37 cellular contexts compared by ENCODE assay signal in genomic region chr7:102869195-102869594, GRCh38. TPM values are rescaled to one million over a fixed set of nuclear protein-coding genes. Genes with fewer than 3 reads are reported as not detected.
DNase-seq lines count a peak whose midpoint lies in the region; ATAC-seq, FAIRE-seq and TF ChIP-seq lines count a peak whose summit lies in the region.
"Had no signal": no experiment of that assay in that cellular context is flagged by ENCODE, and none has a peak within 500 bp of the region (broad histone marks: within the 10 kb centered on the region; RNA-seq: fewer than 3 reads in every experiment).

No MANE protein-coding gene starts in this region.

- 39% methylated on average over 5 of the region's 5 CpGs for WGBS in HepG2 (ENCODE audit: low lambda C conversion rate)
- 63% methylated on average over 5 of the region's 5 CpGs for WGBS in right lobe of liver (ENCODE audit: insufficient coverage, low coverage, low lambda C conversion rate, missing lambda C conversion rate)
- WGBS in K562 (ENCODE audit: insufficient coverage, low coverage, missing lambda C conversion rate): 98% methylated on average over 5 of the region's 5 CpGs
- WGBS in spleen, 5 donors: 75 to 97% (median 85%) methylated on average over 5 of the region's 5 CpGs

- peaks cover 3% of the 10 kb centered on the region for H3K27me3 Mint-ChIP-seq in activated CD4-positive, alpha-beta T cell treated with anti-CD3 and anti-CD28 coated beads, Interleukin-2, amount 10 ng/mL, durations not matched to agents 7 days and 5 days
- H3K27me3 Mint-ChIP-seq: B cell; CD4-positive, alpha-beta memory T cell; CD4-positive, alpha-beta T cell; CD4-positive, CD25-positive, alpha-beta regulatory T cell had no signal

- peak overlapping the region; percentile 35 for H3K27ac ChIP-seq in HepG2 (ENCODE audit: extremely low read length, insufficient read depth, low read length)
- no peak overlapping the region for H3K27ac ChIP-seq in right lobe of liver
- H3K27ac ChIP-seq in HEK293 (ENCODE audit: extremely low read depth, low read depth, low read length): no peak overlapping the region
- no peak overlapping the region for H3K27ac ChIP-seq in K562 (ENCODE audit: extremely low read depth, low read depth, low read length)
- H3K27ac ChIP-seq in spleen: no peak overlapping the region
- H3K27ac ChIP-seq: 22Rv1, A549, BLaER1, C4-2B had no signal

- no peaks in the 10 kb centered on the region for H3K9me1 ChIP-seq in K562 (ENCODE audit: control insufficient read depth, insufficient read depth, low read length)

- CTCF ChIA-PET in activated CD4-positive, alpha-beta T cell treated with anti-CD3 and anti-CD28 coated beads, Interleukin-2, amount 10 ng/mL, durations not matched to agents 7 days and 5 days (lab: Charles Lee): no interaction called here
- CTCF ChIA-PET in HepG2 (lab: Yijun Ruan, JAX; ENCODE audit: low intra/inter-chr PET ratio, low total read pairs): no interaction called here
- CTCF ChIA-PET in HEK293 (lab: Yijun Ruan, JAX): no interaction called here
- CTCF ChIA-PET in K562 (lab: Yijun Ruan, JAX; ENCODE audit: low intra/inter-chr PET ratio): no interaction called here

- H3K4me1 Mint-ChIP-seq in activated CD4-positive, alpha-beta T cell treated with anti-CD3 and anti-CD28 coated beads, Interleukin-2, amount 10 ng/mL, durations not matched to agents 7 days and 5 days: peaks cover 23% of the 10 kb centered on the region

- TF ChIP-seq RAD21 in HepG2 (CRISPR knock-in tag; IDR thresholded peaks at IDR 0.05) (no peak), K562 (CRISPR knock-in tag; conservative IDR thresholded peaks at IDR 0.05 in 1 of 2, IDR thresholded peaks at IDR 0.05 in 1 of 2) (no peak)

- no peak overlapping the region for H2AFZ ChIP-seq in HepG2 (ENCODE audit: low read length)
- no peak overlapping the region for H2AFZ ChIP-seq in K562 (ENCODE audit: low read depth, low read length)

- ATAC-seq in HepG2 (peak; percentile 73), right lobe of liver (no peak), K562 (no peak)
- ATAC-seq: A549; CD8-positive, alpha-beta T cell had no signal

- POLR2A ChIA-PET in activated CD4-positive, alpha-beta T cell treated with anti-CD3 and anti-CD28 coated beads, Interleukin-2, amount 10 ng/mL, durations not matched to agents 7 days and 5 days (lab: Charles Lee): no interaction called here
- POLR2A ChIA-PET in HepG2 (lab: Yijun Ruan, JAX) (no interaction called here), HEK293 (lab: Yijun Ruan, JAX) (no interaction called here), K562 (lab: Yijun Ruan, JAX) (no interaction called here)

- H3K4me1 ChIP-seq in HepG2 (ENCODE audit: insufficient read depth, low read length): peaks cover 49% of the 10 kb centered on the region
- no peaks in the 10 kb centered on the region for H3K4me1 ChIP-seq in right lobe of liver
- no peaks in the 10 kb centered on the region for H3K4me1 ChIP-seq in HEK293 (ENCODE audit: control insufficient read depth, insufficient read depth, low read length)
- H3K4me1 ChIP-seq in K562 (replicated peaks in 1 of 2; ENCODE audit: control insufficient read depth in 2 of 2, insufficient read depth in 2 of 2, low read length in 2 of 2): no peaks in the 10 kb centered on the region
- no peaks in the 10 kb centered on the region for H3K4me1 ChIP-seq in spleen
- H3K4me1 ChIP-seq: BE2C, Caco-2 had no signal

- H3K79me2 ChIP-seq in HepG2 (ENCODE audit: insufficient read depth, low read length): no peaks in the 10 kb centered on the region
- H3K79me2 ChIP-seq in K562 (ENCODE audit: control insufficient read depth, insufficient read depth, low read length): no peaks in the 10 kb centered on the region

- DNase-seq in activated CD4-positive, alpha-beta T cell treated with anti-CD3 and anti-CD28 coated beads, Interleukin-2, amount 10 ng/mL, durations not matched to agents 7 days and 5 days: no peak
- no peak for DNase-seq in activated CD4-positive, alpha-beta T cell treated with anti-CD3 and anti-CD28 coated beads, Interleukin-2, amount 50 U/mL, for 48 hours
- peak; percentile 24 for DNase-seq in HepG2 (ENCODE audit: low spot score)
- no peak for DNase-seq in right lobe of liver
- DNase-seq in K562 (ENCODE audit: extremely low read depth in 1 of 4, low spot score in 3 of 4): no peak
- DNase-seq in foreskin melanocyte: no peak
- no peak for DNase-seq in spleen
- DNase-seq: 8988T; ACHN; AML-193; BE2C; C1 segment of cervical spinal cord; Caco-2; Calu3; CD4-positive, alpha-beta memory T cell; CD4-positive, alpha-beta T cell; CD4-positive, CD25-positive, alpha-beta regulatory T cell; CD8-positive, alpha-beta memory T cell; CD8-positive, alpha-beta T cell; COR-L47; DMS 273 treated with DMSO at 0.1 percent for 48 hours; DMS153; DMS53; DMS79; DMS79 treated with DMSO at 0.1 percent for 48 hours; DND-41; EL had no signal

- H3K9ac ChIP-seq in HepG2 (ENCODE audit: insufficient read depth, low read depth, low read length): no peak overlapping the region
- no peak overlapping the region for H3K9ac ChIP-seq in K562 (ENCODE audit: insufficient read depth in 1 of 2, low read depth in 2 of 2, low read length in 2 of 2)
- H3K9ac ChIP-seq: BLaER1; BLaER1 treated with 17β-estradiol and CSF1 and Interleukin-3, amounts not matched to agents 10 nM and 100 nM had no signal

- H3K4me3 Mint-ChIP-seq in activated CD4-positive, alpha-beta T cell treated with anti-CD3 and anti-CD28 coated beads, Interleukin-2, amount 10 ng/mL, durations not matched to agents 7 days and 5 days: no peak overlapping the region
- H3K4me3 Mint-ChIP-seq: B cell; CD14-positive monocyte; CD4-positive, alpha-beta memory T cell; CD4-positive, alpha-beta T cell; CD4-positive, CD25-positive, alpha-beta regulatory T cell; CD8-positive, alpha-beta memory T cell; CD8-positive, alpha-beta T cell had no signal

- peak overlapping the region; percentile 6 for H3K27ac Mint-ChIP-seq in activated CD4-positive, alpha-beta T cell treated with anti-CD3 and anti-CD28 coated beads, Interleukin-2, amount 10 ng/mL, durations not matched to agents 7 days and 5 days
- H3K27ac Mint-ChIP-seq: B cell; CD14-positive monocyte; CD4-positive, alpha-beta memory T cell; CD4-positive, alpha-beta T cell; CD4-positive, CD25-positive, alpha-beta regulatory T cell; CD8-positive, alpha-beta memory T cell; CD8-positive, alpha-beta T cell had no signal

- in situ Hi-C loops in HepG2 (cut with HindIII; ENCODE audit: extremely low pct_ligation_motif_present, low pct_unique_long_range_greater_than_20kb) (no loop called here), K562 (cut with MboI) (no loop called here)

- H3K36me3 Mint-ChIP-seq in activated CD4-positive, alpha-beta T cell treated with anti-CD3 and anti-CD28 coated beads, Interleukin-2, amount 10 ng/mL, durations not matched to agents 7 days and 5 days (ENCODE audit: low read depth): no peaks in the 10 kb centered on the region
- H3K36me3 Mint-ChIP-seq: CD14-positive monocyte had no signal

- H3K4me2 ChIP-seq in HepG2 (ENCODE audit: low read depth, low read length) (no peak overlapping the region), K562 (ENCODE audit: insufficient read depth, low read length) (no peak overlapping the region)
- H3K4me2 ChIP-seq: A549, BLaER1 had no signal

- no peaks in the 10 kb centered on the region; a peak in 1 of 5 replicates for H3K27me3 ChIP-seq in HepG2 (ENCODE audit: control insufficient read depth in 1 of 2, insufficient read depth in 2 of 2, low read length in 2 of 2)
- H3K27me3 ChIP-seq in right lobe of liver: no peaks in the 10 kb centered on the region
- no peaks in the 10 kb centered on the region for H3K27me3 ChIP-seq in K562 (ENCODE audit: control insufficient read depth in 2 of 2, insufficient read depth in 2 of 2, low read length in 2 of 2)
- no peaks in the 10 kb centered on the region for H3K27me3 ChIP-seq in spleen (replicated peaks in 1 of 7)
- H3K27me3 ChIP-seq: BE2C; BLaER1; BLaER1 treated with 17β-estradiol and CSF1 and Interleukin-3, amounts not matched to agents 10 nM and 100 nM had no signal

- H3K9me3 Mint-ChIP-seq in activated CD4-positive, alpha-beta T cell treated with anti-CD3 and anti-CD28 coated beads, Interleukin-2, amount 10 ng/mL, durations not matched to agents 7 days and 5 days: no peaks in the 10 kb centered on the region
- H3K9me3 Mint-ChIP-seq: CD4-positive, alpha-beta memory T cell; CD4-positive, alpha-beta T cell; CD8-positive, alpha-beta T cell had no signal

- BruUV-seq in HepG2 (replicated peaks; lab: Mats Ljungman, UMichigan) (no TSS peak), K562 (replicated peaks; lab: Mats Ljungman, UMichigan) (no TSS peak)

- no peaks in the 10 kb centered on the region for H3K9me3 ChIP-seq in HepG2 (ENCODE audit: low read length)
- no peaks in the 10 kb centered on the region for H3K9me3 ChIP-seq in right lobe of liver
- H3K9me3 ChIP-seq in HEK293 (ENCODE audit: control insufficient read depth, insufficient read depth, low read depth, low read length): no peaks in the 10 kb centered on the region
- no peaks in the 10 kb centered on the region for H3K9me3 ChIP-seq in K562 (replicated peaks; ENCODE audit: control insufficient read depth, insufficient read depth, low read depth, low read length)
- no peaks in the 10 kb centered on the region for H3K9me3 ChIP-seq in spleen
- H3K9me3 ChIP-seq: A549; BE2C; BLaER1; BLaER1 treated with 17β-estradiol and CSF1 and Interleukin-3, amounts not matched to agents 10 nM and 100 nM; Caco-2 had no signal

- no peaks in the 10 kb centered on the region for H3K36me3 ChIP-seq in HepG2 (replicated peaks in 1 of 2; ENCODE audit: control insufficient read depth in 1 of 2, insufficient read depth in 2 of 2, low read length in 2 of 2)
- H3K36me3 ChIP-seq in right lobe of liver: no peaks in the 10 kb centered on the region
- no peaks in the 10 kb centered on the region for H3K36me3 ChIP-seq in HEK293 (ENCODE audit: control insufficient read depth in 2 of 2, insufficient read depth in 1 of 2, low read length in 2 of 2)
- H3K36me3 ChIP-seq in K562 (ENCODE audit: control insufficient read depth, insufficient read depth, low read length): peaks cover 64% of the 10 kb centered on the region
- H3K36me3 ChIP-seq in spleen: no peaks in the 10 kb centered on the region
- H3K36me3 ChIP-seq: BE2C; BLaER1; BLaER1 treated with 17β-estradiol and CSF1 and Interleukin-3, amounts not matched to agents 10 nM and 100 nM had no signal

- no peak overlapping the region for H3K4me3 ChIP-seq in HepG2 (replicated peaks in 1 of 3; ENCODE audit: insufficient read depth in 1 of 3, low read depth in 2 of 3, low read length in 3 of 3)
- no peak overlapping the region for H3K4me3 ChIP-seq in right lobe of liver
- H3K4me3 ChIP-seq in HEK293 (ENCODE audit: low read depth, low read length): no peak overlapping the region
- H3K4me3 ChIP-seq in K562: no peak overlapping the region
- H3K4me3 ChIP-seq in spleen: no peak overlapping the region
- H3K4me3 ChIP-seq: A549; BLaER1; BLaER1 treated with 17β-estradiol and CSF1 and Interleukin-3, amounts not matched to agents 10 nM and 100 nM had no signal

- TF ChIP-seq EP300 in HepG2 (IDR thresholded peaks at IDR 0.05; ENCODE audit: low read depth in 2 of 2, low read length in 2 of 2): peak in 1 of 2 experiments; percentile 78; a peak in 2 of 4 replicates
- TF ChIP-seq EP300 in HepG2 (CRISPR knock-in tag; IDR thresholded peaks at IDR 0.05; ENCODE audit: borderline replicate concordance): no peak
- TF ChIP-seq EP300 in K562 (IDR thresholded peaks at IDR 0.05; ENCODE audit: low read length): no peak

- FAIRE-seq in HepG2 (lab: Jason Lieb, UNC): no peak
- peak; percentile 74 for FAIRE-seq in K562 (lab: Jason Lieb, UNC)
- FAIRE-seq: A204.1, A549, D721Med had no signal

- intact Hi-C loops in HepG2 (cut with micrococcal nuclease; ENCODE audit: unreplicated experiment): no loop called here
- intact Hi-C loops in right lobe of liver (cut with DNase I): no loop called here
- intact Hi-C loops in K562 (cut with micrococcal nuclease): no loop called here
- intact Hi-C loops in spleen (cut with DNase I; ENCODE audit: low total_unique reads): no loop called here

- TF ChIP-seq CTCF in HepG2 (CRISPR knock-in tag; IDR thresholded peaks at IDR 0.05) (no peak), right lobe of liver (IDR thresholded peaks at IDR 0.05) (no peak), HEK293 (tag by site-specific recombination; IDR thresholded peaks at IDR 0.05) (no peak), K562 (IDR thresholded peaks at IDR 0.05 in 2 of 3, conservative IDR thresholded peaks at IDR 0.05 in 1 of 3; ENCODE audit: insufficient read depth in 2 of 3, low read depth in 1 of 3, low read length in 3 of 3) (no peak), spleen (IDR thresholded peaks at IDR 0.05 in 8 of 11, conservative IDR thresholded peaks at IDR 0.05 in 3 of 11) (no peak)

- no peaks in the 10 kb centered on the region for H4K20me1 ChIP-seq in HepG2 (ENCODE audit: insufficient read depth, low read length)
- no peaks in the 10 kb centered on the region for H4K20me1 ChIP-seq in K562 (replicated peaks; ENCODE audit: control insufficient read depth, insufficient read depth, low read length)
- H4K20me1 ChIP-seq: BLaER1; BLaER1 treated with 17β-estradiol and CSF1 and Interleukin-3, amounts not matched to agents 10 nM and 100 nM had no signal

- TF ChIP-seq POLR2A in HepG2 (IDR thresholded peaks at IDR 0.05; ENCODE audit: insufficient read depth in 1 of 2, low read depth in 2 of 2, low read length in 2 of 2): no peak
- no peak for TF ChIP-seq POLR2A in right lobe of liver (IDR thresholded peaks at IDR 0.05)
- TF ChIP-seq POLR2A in K562 (conservative IDR thresholded peaks at IDR 0.05): no peak
- TF ChIP-seq POLR2A in spleen (IDR thresholded peaks at IDR 0.05): no peak

RNA-seq across cellular contexts. Expression of gene LRRC17, which starts 43.6 kb away (rescaled TPM):
- total RNA-seq in activated CD4-positive, alpha-beta T cell treated with anti-CD3 and anti-CD28 coated beads, Interleukin-2, amount 10 ng/mL, durations not matched to agents 7 days and 5 days: under 1 TPM; 0.30 to 0.58 TPM
- total RNA-seq in HepG2 (2016; rRNA removed; fragmentation: Illumina TruSeq; extraction: Trizol): 0.20 and 0.38 TPM in 2 replicates
- total RNA-seq in HepG2 (2016; cell fraction: cytosol; rRNA removed; fragmentation: Illumina TruSeq; extraction: Trizol; ENCODE audit: low read depth): 0.26 TPM in 1 of 2 replicates, not detected in the other
- total RNA-seq in HepG2 (2016; cell fraction: insoluble cytoplasmic fraction; rRNA removed; fragmentation: Illumina TruSeq; extraction: Trizol): 0.27 and 0.58 TPM in 2 replicates
- total RNA-seq in HepG2 (2016; cell fraction: membrane; rRNA removed; fragmentation: Illumina TruSeq; extraction: Trizol): 0.10 and 0.22 TPM in 2 replicates
- 0.37 and 0.88 TPM in 2 replicates for total RNA-seq in HepG2 (2016; cell fraction: nucleus; rRNA removed; fragmentation: Illumina TruSeq; extraction: Trizol)
- polyA plus RNA-seq in HepG2 (2011; rRNA removed): 0.66 and 0.67 TPM in 2 replicates
- polyA plus RNA-seq in HepG2 (2011; cell fraction: cytosol; rRNA removed): 0.28 and 0.50 TPM in 2 replicates
- polyA plus RNA-seq in HepG2 (2011; cell fraction: nucleus; rRNA removed): 0.55 and 0.69 TPM in 2 replicates
- 2.7 and 9.0 TPM in 2 replicates for polyA plus RNA-seq in HepG2 (2012)
- 0.09 TPM in 1 of 2 replicates, not detected in the other for polyA plus RNA-seq in HepG2 (2016; cell fraction: cytosol; fragmentation: Illumina TruSeq; extraction: Trizol; ENCODE audit: low read depth)
- 0.13 and 0.32 TPM in 2 replicates for polyA plus RNA-seq in HepG2 (2016; cell fraction: insoluble cytoplasmic fraction; fragmentation: Illumina TruSeq; extraction: Trizol; ENCODE audit: low read depth)
- 0.20 TPM in 1 of 2 replicates, not detected in the other for polyA plus RNA-seq in HepG2 (2016; cell fraction: membrane; fragmentation: Illumina TruSeq; extraction: Trizol; ENCODE audit: low read depth)
- 0.46 and 1.2 TPM in 2 replicates for polyA plus RNA-seq in HepG2 (2016; cell fraction: nucleus; fragmentation: Illumina TruSeq; extraction: Trizol; ENCODE audit: insufficient read depth, low read depth)
- polyA minus RNA-seq in HepG2 (2011; rRNA and poly(A)+ RNA removed; ENCODE audit: low replicate concordance): not detected in 2 replicates
- polyA minus RNA-seq in HepG2 (2011; cell fraction: cytosol; rRNA and poly(A)+ RNA removed): not detected in 2 replicates
- polyA minus RNA-seq in HepG2 (2011; cell fraction: nucleus; rRNA and poly(A)+ RNA removed): 0.26 and 1.4 TPM in 2 replicates
- 1 to 10 TPM in 3 of 6 experiments, under 1 TPM in 3; 0.64 to 1.8 (median 1.3) TPM for total RNA-seq in right lobe of liver
- total RNA-seq in K562 (2011; cell fraction: chromatin; rRNA removed; ENCODE audit: low replicate concordance): not detected in 2 replicates
- total RNA-seq in K562 (2011; cell fraction: nucleolus; rRNA removed): not detected in 2 replicates
- total RNA-seq in K562 (2011; cell fraction: nucleoplasm; rRNA removed): not detected in 2 replicates
- not detected in 2 replicates for total RNA-seq in K562 (2014; rRNA removed)
- total RNA-seq in K562 (2014; rRNA removed; fragmentation: Illumina TruSeq; extraction: Trizol): 0.16 TPM in 1 of 2 replicates, not detected in the other
- 0.18 TPM in 1 of 2 replicates, not detected in the other for total RNA-seq in K562 (2015; rRNA removed; fragmentation: Illumina TruSeq; extraction: Trizol)
- total RNA-seq in K562 (2021): not detected in 2 replicates
- 0.04 and 0.07 TPM in 2 replicates for polyA plus RNA-seq in K562 (2011; rRNA removed)
- not detected in 2 replicates for polyA plus RNA-seq in K562 (2011; cell fraction: cytosol; rRNA removed)
- polyA plus RNA-seq in K562 (2011; cell fraction: nucleus; rRNA removed): 0.13 TPM in 1 of 2 replicates, not detected in the other
- polyA plus RNA-seq in K562 (2012): 0.18 TPM in 1 of 2 replicates, not detected in the other
- not detected in 2 replicates for polyA plus RNA-seq in K562 (2014; fragmentation: Illumina TruSeq; extraction: Trizol)
- polyA plus RNA-seq in K562 (2014; fragmentation: Nextera tagmentation; extraction: Ambion mirVana): under 1 TPM; 0.03 to 0.17 TPM
- 0.07 TPM in 1 of 2 replicates, not detected in the other for polyA plus RNA-seq in K562 (2014; rRNA removed)
- not detected in 2 replicates for polyA minus RNA-seq in K562 (2011; rRNA and poly(A)+ RNA removed)
- polyA minus RNA-seq in K562 (2011; cell fraction: cytosol; rRNA and poly(A)+ RNA removed): not detected in 2 replicates
- polyA minus RNA-seq in K562 (2011; cell fraction: nucleus; rRNA and poly(A)+ RNA removed): not detected in 2 replicates
- total RNA-seq in spleen: 1 to 10 TPM in 5 of 7 donors, under 1 TPM in 2; 0.54 to 3.1 (median 2.2) TPM
- under 1 TPM; 0.70 to 1.00 (median 0.90) TPM for polyA plus RNA-seq in spleen
- total RNA-seq: CD8-positive, alpha-beta memory T cell; CD8-positive, alpha-beta T cell had no signal
- polyA plus RNA-seq: CD14-positive monocyte; CD8-positive, alpha-beta memory T cell had no signal
